In the genomic region with DNA sequence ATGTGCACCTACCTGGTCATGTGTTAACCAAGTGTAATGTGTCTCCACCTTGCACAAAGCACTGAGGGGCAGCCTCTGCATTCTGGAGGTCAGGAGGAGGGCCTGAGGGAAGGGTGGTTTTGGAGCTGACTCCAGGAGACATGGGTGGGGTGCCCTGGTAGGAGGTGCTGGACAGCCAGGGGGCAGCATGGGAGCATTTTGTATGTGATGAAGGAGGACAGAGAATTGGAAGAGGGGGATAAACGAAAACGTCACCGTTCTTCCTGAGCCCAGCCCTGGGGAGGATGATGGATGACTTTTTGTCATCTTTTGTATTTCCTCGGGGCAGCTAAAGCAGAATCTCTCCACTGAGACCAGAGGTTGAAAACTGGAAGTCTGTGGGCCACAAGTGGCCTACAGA, we compare ENCODE assay signal across 9 cellular contexts.
DNase-seq lines count a peak whose midpoint lies in the region; ATAC-seq, FAIRE-seq and TF ChIP-seq lines count a peak whose summit lies in the region.
"Had no signal": no experiment of that assay in that cellular context is flagged by ENCODE, and none has a peak within 500 bp of the region (broad histone marks: within the 10 kb centered on the region; RNA-seq: fewer than 3 reads in every experiment).

No MANE protein-coding gene starts in this region.

- no peak overlapping the region for H2BK12ac ChIP-seq in H9 (ENCODE audit: insufficient read length, low read depth, low read length)

- peaks cover 19 to 20% of the 10 kb centered on the region in 2 experiments for H3K4me1 Mint-ChIP-seq in H9

- H3T11ph ChIP-seq in H9 (ENCODE audit: low read length), result no peak overlapping the region

- no peaks in the 10 kb centered on the region for H3K79me1 ChIP-seq in H9 (ENCODE audit: insufficient read depth, low read depth, low read length, poor library complexity, severe bottlenecking)

- no peaks in the 10 kb centered on the region for H3K36me3 Mint-ChIP-seq in H9 (ENCODE audit: insufficient read depth in 1 of 3, low read depth in 3 of 3)

- no peak overlapping the region for H2BK120ac ChIP-seq in H9 (ENCODE audit: low read depth, low read length, poor library complexity, severe bottlenecking)

- H3K36me3 ChIP-seq in ascending aorta (no peaks in the 10 kb centered on the region), kidney epithelial cell (ENCODE audit: control insufficient read depth, insufficient read depth, low read length) (no peaks in the 10 kb centered on the region), suprapubic skin (no peaks in the 10 kb centered on the region), small intestine (ENCODE audit: control insufficient read depth in 2 of 2, insufficient read depth in 2 of 2, low read length in 2 of 2) (peaks cover 0 to 2% of the 10 kb centered on the region in 2 donors)

- H3K23me2 ChIP-seq in H9 (ENCODE audit: insufficient read length, low read depth, low read length, poor library complexity, severe bottlenecking), result no peaks in the 10 kb centered on the region

- H3K9ac ChIP-seq in H9 (ENCODE audit: extremely low read depth, insufficient read length, low read length), result no peak overlapping the region

- H3K27ac ChIP-seq in H9 (ENCODE audit: insufficient read length, low read depth, low read length) (no peak overlapping the region), ascending aorta (no peak overlapping the region), suprapubic skin (no peak overlapping the region), small intestine (ENCODE audit: low read depth in 1 of 2, low read length in 1 of 2) (no peak overlapping the region)

- H2BK5ac ChIP-seq in H9 (ENCODE audit: insufficient read length, low read length), result no peak overlapping the region

- no peak overlapping the region; the same call in 1 of the 2 replicates for H3K14ac ChIP-seq in H9 (ENCODE audit: insufficient read depth, low read length)

- no peak overlapping the region for H3K4me2 ChIP-seq in H9 (ENCODE audit: insufficient read depth, insufficient read length, low read length)

- H3K4me3 Mint-ChIP-seq in H9, result no peak overlapping the region
- H3K4me3 Mint-ChIP-seq: naive thymus-derived CD4-positive, alpha-beta T cell had no signal

- no peaks in the 10 kb centered on the region for H3K27me3 ChIP-seq in H9 (ENCODE audit: insufficient read depth, low read length)
- no peaks in the 10 kb centered on the region for H3K27me3 ChIP-seq in ascending aorta
- H3K27me3 ChIP-seq in kidney epithelial cell (ENCODE audit: control insufficient read depth, insufficient read depth, low read length), result no peaks in the 10 kb centered on the region
- H3K27me3 ChIP-seq in suprapubic skin, result no peaks in the 10 kb centered on the region
- no peaks in the 10 kb centered on the region for H3K27me3 ChIP-seq in small intestine (ENCODE audit: control insufficient read depth in 2 of 2, insufficient read depth in 2 of 2, low read length in 2 of 2)

- H3K18ac ChIP-seq in H9 (ENCODE audit: insufficient read length, low read depth, low read length), result no peak overlapping the region

- no peak for TF ChIP-seq EP300 in suprapubic skin (IDR thresholded peaks at IDR 0.05)

- no peaks in the 10 kb centered on the region for H3K27me3 Mint-ChIP-seq in H9 (ENCODE audit: low read depth)
- H3K27me3 Mint-ChIP-seq: naive thymus-derived CD4-positive, alpha-beta T cell had no signal

- H2AK5ac ChIP-seq in H9 (ENCODE audit: insufficient read length, low read length), result no peak overlapping the region

- no peaks in the 10 kb centered on the region for H3K9me3 ChIP-seq in H9 (ENCODE audit: control insufficient read depth, low read depth, low read length)
- no peaks in the 10 kb centered on the region for H3K9me3 ChIP-seq in ascending aorta
- no peaks in the 10 kb centered on the region for H3K9me3 ChIP-seq in suprapubic skin
- no peaks in the 10 kb centered on the region for H3K9me3 ChIP-seq in small intestine (ENCODE audit: control insufficient read depth, low read depth)

- H3K4me3 ChIP-seq in ascending aorta (no peak overlapping the region), kidney epithelial cell (ENCODE audit: low read depth, low read length) (no peak overlapping the region), suprapubic skin (no peak overlapping the region), small intestine (ENCODE audit: low read depth in 1 of 2, low read length in 2 of 2) (no peak overlapping the region)

- DNase-seq in AG08396 (ENCODE audit: low spot score), result peak; percentile 20
- DNase-seq in H9, result peak; percentile 55
- no peak for DNase-seq in ascending aorta (ENCODE audit: low spot score in 2 of 2)
- no peak for DNase-seq in kidney epithelial cell (ENCODE audit: low read depth)
- no peak for DNase-seq in suprapubic skin (ENCODE audit: low spot score in 2 of 2)
- no peak for DNase-seq in small intestine
- DNase-seq: naive thymus-derived CD4-positive, alpha-beta T cell had no signal

- ATAC-seq in GM21447 (IDR thresholded peaks at IDR 0.05; ENCODE audit: unreplicated experiment) (no peak), GM18502 (IDR thresholded peaks at IDR 0.05; ENCODE audit: poor library complexity, unreplicated experiment) (no peak)
- ATAC-seq: naive thymus-derived CD4-positive, alpha-beta T cell had no signal

- H4K8ac ChIP-seq in H9 (replicated peaks; ENCODE audit: insufficient read length, low read depth, low read length), result no peak overlapping the region

- no peak overlapping the region for H3K23ac ChIP-seq in H9 (ENCODE audit: insufficient read length, low read depth, low read length)

- peak; percentile 65 for TF ChIP-seq CTCF in H9 (conservative IDR thresholded peaks at IDR 0.05)
- TF ChIP-seq CTCF in ascending aorta (IDR thresholded peaks at IDR 0.05), result peak; percentile 20 to 47 (median 24)
- peak; percentile 44 for TF ChIP-seq CTCF in kidney epithelial cell (IDR thresholded peaks at IDR 0.05; ENCODE audit: insufficient read depth, low read length, poor library complexity, severe bottlenecking)
- peak in 1 of 2 donors; percentile 10 for TF ChIP-seq CTCF in suprapubic skin (IDR thresholded peaks at IDR 0.05)

- no peak for FAIRE-seq in small intestine (lab: Jason Lieb, UNC)

- no peaks in the 10 kb centered on the region for H3K79me2 ChIP-seq in H9 (ENCODE audit: insufficient read depth, low read length)

- H2AFZ ChIP-seq in H9 (ENCODE audit: low read length), result no peak overlapping the region

- no peak overlapping the region for H4K91ac ChIP-seq in H9 (ENCODE audit: insufficient read length, low read depth, low read length)

- H3K4ac ChIP-seq in H9 (ENCODE audit: low read depth, low read length), result no peak overlapping the region

- H3K9me3 Mint-ChIP-seq in H9, result no peaks in the 10 kb centered on the region

- no CpG with 5 or more reads among the region's 4 CpGs for WGBS in H9 (ENCODE audit: extremely low coverage, insufficient read length, low lambda C conversion rate)
- WGBS in suprapubic skin, result 60% methylated on average over 4 of the region's 4 CpGs
- WGBS in small intestine, 3 donors, result 33 to 82% (median 76%) methylated on average over 4 of the region's 4 CpGs

- H3K56ac ChIP-seq in H9 (ENCODE audit: insufficient read length, low read depth, low read length), result no peak overlapping the region

- no peak overlapping the region for H2BK15ac ChIP-seq in H9 (ENCODE audit: low read depth, low read length)

- no peak overlapping the region for H4K5ac ChIP-seq in H9 (ENCODE audit: insufficient read length, low read depth, low read length)

- TF ChIP-seq POLR2A in suprapubic skin (IDR thresholded peaks at IDR 0.05), result no peak

- H3K4me1 ChIP-seq in H9 (ENCODE audit: insufficient read depth, low read length), result peaks cover 2% of the 10 kb centered on the region; the same call in 1 of the 2 replicates
- no peaks in the 10 kb centered on the region for H3K4me1 ChIP-seq in ascending aorta
- H3K4me1 ChIP-seq in suprapubic skin, result no peaks in the 10 kb centered on the region
- no peaks in the 10 kb centered on the region for H3K4me1 ChIP-seq in small intestine (ENCODE audit: control insufficient read depth in 2 of 2, insufficient read depth in 1 of 2, low read depth in 1 of 2, low read length in 1 of 2)

- H3K27ac Mint-ChIP-seq in H9, result peak overlapping the region in 1 of 3 experiments; percentile 45; a peak in 1 of 7 replicates
- H3K27ac Mint-ChIP-seq: naive thymus-derived CD4-positive, alpha-beta T cell had no signal

- intact Hi-C loops in ascending aorta (cut with DNase I), result no loop called here

- H4K20me1 ChIP-seq in H9 (ENCODE audit: control insufficient read depth, insufficient read depth, insufficient read length), result no peaks in the 10 kb centered on the region

- no peak overlapping the region for H2BK20ac ChIP-seq in H9 (ENCODE audit: low read depth, low read length, poor library complexity, severe bottlenecking)

Comparison
In these comparisons a context has a peak if more than half of its experiments do, and no peak if none do; other contexts are left out.
1. DNase-seq: peak in AG08396 (single experiment) and H9 (single experiment); none in ascending aorta (0 of 2), kidney epithelial cell (single experiment), suprapubic skin (0 of 2) and small intestine (single experiment).